Comparison of ENCODE assay signal across 7 cellular contexts in genomic region chrX:139044680-139045079, GRCh38.
"Had no signal": no experiment of that assay in that cellular context is flagged by ENCODE, and none has a peak within 500 bp of the region (broad histone marks: within the 10 kb centered on the region; RNA-seq: fewer than 3 reads in every experiment).

No MANE protein-coding gene starts in this region.

- H3K4me1 Mint-ChIP-seq: IgD-negative memory B cell had no signal

- H3K4me3 Mint-ChIP-seq: IgD-negative memory B cell had no signal

- H3K4me3 ChIP-seq: K562 had no signal

- H3K27ac ChIP-seq: HL-60, KMS-11 had no signal

- H3K36me3 Mint-ChIP-seq: IgD-negative memory B cell had no signal

- H3K27ac Mint-ChIP-seq: IgD-negative memory B cell had no signal

- H3K27me3 Mint-ChIP-seq: IgD-negative memory B cell had no signal

- DNase-seq: IMR-90, KBM-7, KG1 had no signal
